In the genomic region with DNA sequence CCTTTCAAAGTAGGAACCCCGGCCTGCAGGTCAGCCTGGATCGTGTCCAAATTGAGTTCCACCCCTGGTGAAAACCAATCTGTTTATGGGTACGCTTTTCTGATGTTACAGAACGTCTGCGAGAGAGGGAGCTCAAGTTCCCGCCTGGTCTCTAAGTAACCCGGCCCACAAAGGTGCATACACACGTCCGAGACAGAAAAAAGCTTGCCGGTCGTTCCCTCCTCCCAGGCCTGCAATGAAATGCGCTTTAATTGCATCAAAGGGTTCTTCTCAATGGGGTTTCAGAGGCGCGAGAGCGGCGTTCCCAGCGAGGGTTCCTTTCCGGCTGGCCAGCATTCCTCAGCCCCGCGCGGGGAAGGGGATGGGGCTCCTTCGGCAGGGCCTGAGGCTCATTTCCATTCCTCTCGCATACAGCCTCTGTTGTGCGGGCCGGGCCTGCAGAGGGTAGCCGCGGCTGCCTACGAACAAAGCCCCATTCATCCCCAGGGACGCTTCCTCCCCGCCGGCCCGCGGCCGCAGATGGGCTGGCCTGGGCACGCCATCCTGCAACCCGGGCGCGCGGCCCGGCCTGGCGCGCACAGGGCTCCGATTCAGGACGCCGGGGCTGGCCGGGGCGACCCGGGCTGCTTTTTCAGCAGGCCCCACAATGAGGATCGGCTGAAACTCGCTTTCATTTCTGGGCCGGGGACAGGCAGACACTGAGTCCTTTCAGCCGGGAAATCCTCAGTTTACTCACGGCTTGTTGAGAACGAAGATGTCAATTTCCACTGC, we compare ENCODE assay signal across 8 cellular contexts.
DNase-seq lines count a peak whose midpoint lies in the region; ATAC-seq and TF ChIP-seq lines count a peak whose summit lies in the region.

No MANE protein-coding gene starts in this region.

- H3K9ac ChIP-seq in stomach smooth muscle (ENCODE audit: low read length in 2 of 2): peak overlapping the region; percentile 76 to 81

- no peak overlapping the region for H3K27ac Mint-ChIP-seq in T-helper 1 cell treated with Interleukin-12 subunit alpha and Interleukin-12 subunit beta and Interleukin-4 antibody, amounts not matched to agents 30 μg/mL and 1 μg/mL, for 36 hours

- no peaks in the 10 kb centered on the region for H3K36me3 ChIP-seq in effector memory CD4-positive, alpha-beta T cell (ENCODE audit: control insufficient read depth, insufficient read depth, low read length)
- H3K36me3 ChIP-seq in right lobe of liver (no peaks in the 10 kb centered on the region), stomach smooth muscle (ENCODE audit: control insufficient read depth in 2 of 2, insufficient read depth in 2 of 2, low read length in 2 of 2) (no peaks in the 10 kb centered on the region)

- no peak for TF ChIP-seq CTCF in right lobe of liver (IDR thresholded peaks at IDR 0.05)

- peaks cover 18% of the 10 kb centered on the region for H3K4me1 Mint-ChIP-seq in T-helper 1 cell treated with Interleukin-12 subunit alpha and Interleukin-12 subunit beta and Interleukin-4 antibody, amounts not matched to agents 30 μg/mL and 1 μg/mL, for 36 hours (ENCODE audit: low read depth)

- no peaks in the 10 kb centered on the region for H3K4me1 ChIP-seq in effector memory CD4-positive, alpha-beta T cell (ENCODE audit: control insufficient read depth, insufficient read depth, low read length, poor library complexity, severe bottlenecking)
- H3K4me1 ChIP-seq in right lobe of liver (peaks cover 0 to 5% (median 0%) of the 10 kb centered on the region in 4 donors), stomach smooth muscle (ENCODE audit: control insufficient read depth, insufficient read depth, low read length) (peaks cover 16% of the 10 kb centered on the region)

- intact Hi-C loops in right lobe of liver (cut with DNase I): no loop called here

- peak overlapping the region; percentile 43 for H3K4me3 Mint-ChIP-seq in T-helper 1 cell treated with Interleukin-12 subunit alpha and Interleukin-12 subunit beta and Interleukin-4 antibody, amounts not matched to agents 30 μg/mL and 1 μg/mL, for 36 hours

- WGBS in right lobe of liver (ENCODE audit: insufficient coverage, low coverage, low lambda C conversion rate, missing lambda C conversion rate): 2% methylated on average over 13 of the region's 54 CpGs

- H3K9me3 ChIP-seq in effector memory CD4-positive, alpha-beta T cell (ENCODE audit: control insufficient read depth, low read length): no peaks in the 10 kb centered on the region
- no peaks in the 10 kb centered on the region for H3K9me3 ChIP-seq in right lobe of liver
- no peaks in the 10 kb centered on the region for H3K9me3 ChIP-seq in stomach smooth muscle (ENCODE audit: control insufficient read depth in 2 of 2, low read length in 2 of 2)

- H3K27ac ChIP-seq in effector memory CD4-positive, alpha-beta T cell (ENCODE audit: insufficient read depth, low read length, poor library complexity, severe bottlenecking): no peak overlapping the region
- peak overlapping the region; percentile 62 to 85 (median 62) for H3K27ac ChIP-seq in right lobe of liver
- peak overlapping the region; percentile 83 for H3K27ac ChIP-seq in stomach smooth muscle (ENCODE audit: low read length)

- TF ChIP-seq POLR2A in right lobe of liver (IDR thresholded peaks at IDR 0.05): no peak

- no peaks in the 10 kb centered on the region for H3K9me3 Mint-ChIP-seq in T-helper 1 cell treated with Interleukin-12 subunit alpha and Interleukin-12 subunit beta and Interleukin-4 antibody, amounts not matched to agents 30 μg/mL and 1 μg/mL, for 36 hours

- no peaks in the 10 kb centered on the region for H3K36me3 Mint-ChIP-seq in T-helper 1 cell treated with Interleukin-12 subunit alpha and Interleukin-12 subunit beta and Interleukin-4 antibody, amounts not matched to agents 30 μg/mL and 1 μg/mL, for 36 hours (ENCODE audit: low read depth)

- H3K4me3 ChIP-seq in effector memory CD4-positive, alpha-beta T cell (ENCODE audit: insufficient read depth, low read depth, low read length, poor library complexity, severe bottlenecking): peak overlapping the region; percentile 34
- H3K4me3 ChIP-seq in right lobe of liver (peak overlapping the region; percentile 54 to 76 (median 61)), stomach smooth muscle (ENCODE audit: low read length in 2 of 2) (peak overlapping the region; percentile 82 to 87)

- ATAC-seq in GM21723 (IDR thresholded peaks at IDR 0.05; ENCODE audit: unreplicated experiment): peak; percentile 64
- peak; percentile 84 to 91 (median 85) for ATAC-seq in right lobe of liver

- DNase-seq in NCI-H2196 (lab: John Stamatoyannopoulos, UW; ENCODE audit: unreplicated experiment): peak; percentile 12
- no peak for DNase-seq in NCI-H2196 treated with DMSO at 0.1 percent for 48 hours (lab: John Stamatoyannopoulos, UW; ENCODE audit: unreplicated experiment)
- peak; percentile 46 for DNase-seq in HuH-7 (ENCODE audit: low spot score)
- DNase-seq in effector memory CD4-positive, alpha-beta T cell: no peak
- DNase-seq in right lobe of liver: peak; percentile 63 to 73 (median 63)

- H3K27me3 Mint-ChIP-seq in T-helper 1 cell treated with Interleukin-12 subunit alpha and Interleukin-12 subunit beta and Interleukin-4 antibody, amounts not matched to agents 30 μg/mL and 1 μg/mL, for 36 hours (ENCODE audit: low read depth): peaks cover 82% of the 10 kb centered on the region

- H3K27me3 ChIP-seq in effector memory CD4-positive, alpha-beta T cell (replicated peaks; ENCODE audit: control insufficient read depth, insufficient read depth, low read length, poor library complexity, severe bottlenecking): no peaks in the 10 kb centered on the region
- H3K27me3 ChIP-seq in right lobe of liver (no peaks in the 10 kb centered on the region), stomach smooth muscle (ENCODE audit: control insufficient read depth in 1 of 2, insufficient read depth in 2 of 2, low read length in 2 of 2) (no peaks in the 10 kb centered on the region)

Comparison
In these comparisons a context has a peak if more than half of its experiments do, and no peak if none do; other contexts are left out.
1. DNase-seq: peak in NCI-H2196 (single experiment), HuH-7 (single experiment) and right lobe of liver (3 of 3); none in NCI-H2196 treated with DMSO at 0.1 percent for 48 hours (single experiment) and effector memory CD4-positive, alpha-beta T cell (0 of 3).
2. H3K4me3 ChIP-seq: peak in every context shown above with its lines; median percentile 84 in stomach smooth muscle; 61 in right lobe of liver; 34 in effector memory CD4-positive, alpha-beta T cell.